Comparison of ENCODE assay signal across 11 cellular contexts in the genomic region with DNA sequence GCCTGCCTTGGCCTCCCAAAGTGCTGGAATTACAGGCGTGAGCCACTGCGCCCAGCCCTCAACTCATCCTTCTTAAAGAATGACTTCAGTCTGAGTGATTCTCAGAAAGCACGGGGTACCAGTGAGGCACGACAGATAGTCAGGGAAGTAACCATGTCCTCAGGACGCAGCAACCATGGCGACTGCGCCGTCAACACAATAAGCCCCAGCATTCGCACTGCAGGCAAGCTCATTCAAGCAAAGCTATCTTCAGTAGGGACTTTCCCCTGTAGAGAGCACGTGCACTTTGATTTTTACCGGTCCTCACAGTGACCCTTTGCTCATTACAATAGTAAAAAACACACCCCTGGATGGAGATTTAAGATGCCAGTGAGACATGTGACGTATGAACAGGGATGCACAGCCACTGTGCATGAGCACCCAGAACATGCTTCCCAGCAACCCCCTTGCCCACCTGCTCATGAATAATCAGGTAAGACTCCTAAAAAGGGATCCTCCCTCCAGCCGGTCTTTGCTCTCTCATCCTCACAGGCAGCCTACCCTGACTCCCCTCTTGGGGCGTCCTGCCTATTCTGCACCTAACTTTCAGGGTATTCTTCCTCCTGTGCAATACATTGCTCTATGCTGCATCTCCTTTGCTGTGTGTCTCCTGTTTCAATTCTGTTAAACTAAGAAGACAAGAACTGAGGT. TPM values are rescaled to one million over a fixed set of nuclear protein-coding genes. Genes with fewer than 3 reads are reported as not detected.
DNase-seq lines count a peak whose midpoint lies in the region; ATAC-seq and TF ChIP-seq lines count a peak whose summit lies in the region.
"Had no signal": no experiment of that assay in that cellular context is flagged by ENCODE, and none has a peak within 500 bp of the region (broad histone marks: within the 10 kb centered on the region; RNA-seq: fewer than 3 reads in every experiment).

No MANE protein-coding gene starts in this region.

- H3K9me3 ChIP-seq in effector memory CD4-positive, alpha-beta T cell (ENCODE audit: control insufficient read depth, low read length) = no peaks in the 10 kb centered on the region

- H3K4me1 ChIP-seq in effector memory CD4-positive, alpha-beta T cell (ENCODE audit: control insufficient read depth, insufficient read depth, low read length, poor library complexity, severe bottlenecking) = peaks cover 8% of the 10 kb centered on the region

- H3K4me1 Mint-ChIP-seq in endothelial cell (ENCODE audit: unreplicated experiment) = peaks cover 37% of the 10 kb centered on the region

- no peak overlapping the region for H3K4me3 ChIP-seq in effector memory CD4-positive, alpha-beta T cell (ENCODE audit: insufficient read depth, low read depth, low read length, poor library complexity, severe bottlenecking)

- no peaks in the 10 kb centered on the region for H3K27me3 ChIP-seq in effector memory CD4-positive, alpha-beta T cell (replicated peaks; ENCODE audit: control insufficient read depth, insufficient read depth, low read length, poor library complexity, severe bottlenecking)

- DNase-seq in GM10266 (ENCODE audit: extremely low spot score) (peak; percentile 72), GM20000 (ENCODE audit: low spot score) (peak; percentile 70), endothelial cell (ENCODE audit: low spot score) (no peak), substantia nigra (lab: John Stamatoyannopoulos, UW) (no peak), NCI-H2081 treated with DMSO at 0.1 percent for 48 hours (lab: John Stamatoyannopoulos, UW) (no peak), kidney glomerular epithelial cell (lab: John Stamatoyannopoulos, UW) (no peak)
- no peak for DNase-seq in effector memory CD4-positive, alpha-beta T cell

- no peaks in the 10 kb centered on the region for H3K36me3 ChIP-seq in effector memory CD4-positive, alpha-beta T cell (ENCODE audit: control insufficient read depth, insufficient read depth, low read length)

- no peak overlapping the region for H3K27ac ChIP-seq in effector memory CD4-positive, alpha-beta T cell (ENCODE audit: insufficient read depth, low read length, poor library complexity, severe bottlenecking)
- no peak overlapping the region for H3K27ac ChIP-seq in substantia nigra (ENCODE audit: low read depth, low read length, poor library complexity, severe bottlenecking)

- H3K27ac Mint-ChIP-seq in endothelial cell (ENCODE audit: unreplicated experiment) = peak overlapping the region; percentile 38
- H3K27ac Mint-ChIP-seq: activated T-helper 1 cell treated with anti-CD3 and anti-CD28 coated beads, Interleukin-12 subunit alpha, Interleukin-12 subunit beta, Interleukin-2, Interleukin-4 antibody, amounts not matched to agents 30 ng/mL and 10 ng/mL and 1 ng/mL, durations not matched to agents 14 hours and 24 hours and 36 hours had no signal

- peaks cover 27% of the 10 kb centered on the region for H3K36me3 Mint-ChIP-seq in endothelial cell (ENCODE audit: low read depth, unreplicated experiment)

- peaks cover 16% of the 10 kb centered on the region for H3K27me3 Mint-ChIP-seq in endothelial cell (ENCODE audit: unreplicated experiment)

- TF ChIP-seq CTCF in GM10266 (IDR thresholded peaks at IDR 0.05; ENCODE audit: control insufficient read depth, insufficient read depth, low read depth, missing control alignments) = no peak
- no peak for TF ChIP-seq CTCF in GM20000 (IDR thresholded peaks at IDR 0.05; ENCODE audit: extremely low read depth, missing control alignments)
- TF ChIP-seq CTCF in endothelial cell (IDR thresholded peaks at IDR 0.05; ENCODE audit: unreplicated experiment) = no peak

- no peaks in the 10 kb centered on the region for H3K9me3 Mint-ChIP-seq in endothelial cell (ENCODE audit: unreplicated experiment)
- H3K9me3 Mint-ChIP-seq: activated T-helper 1 cell treated with anti-CD3 and anti-CD28 coated beads, Interleukin-12 subunit alpha, Interleukin-12 subunit beta, Interleukin-2, Interleukin-4 antibody, amounts not matched to agents 30 ng/mL and 10 ng/mL and 1 ng/mL, durations not matched to agents 14 hours and 24 hours and 36 hours had no signal

- no peak overlapping the region for H3K4me3 Mint-ChIP-seq in endothelial cell (ENCODE audit: unreplicated experiment)
- H3K4me3 Mint-ChIP-seq: activated T-helper 1 cell treated with anti-CD3 and anti-CD28 coated beads, Interleukin-12 subunit alpha, Interleukin-12 subunit beta, Interleukin-2, Interleukin-4 antibody, amounts not matched to agents 30 ng/mL and 10 ng/mL and 1 ng/mL, durations not matched to agents 14 hours and 24 hours and 36 hours had no signal

- ATAC-seq in HG03159 (IDR thresholded peaks at IDR 0.05; ENCODE audit: unreplicated experiment) = peak; percentile 94
- ATAC-seq: SK-N-SH treated with all-trans-retinoic acid at 6 μM for 48 hours had no signal

RNA-seq across cellular contexts. Expression of a gene that starts 9.1 kb away (rescaled TPM):
- 57.0 TPM for total RNA-seq in endothelial cell (ENCODE audit: unreplicated experiment)
- total RNA-seq: activated T-helper 1 cell treated with anti-CD3 and anti-CD28 coated beads, Interleukin-12 subunit alpha, Interleukin-12 subunit beta, Interleukin-2, Interleukin-4 antibody, amounts not matched to agents 30 ng/mL and 10 ng/mL and 1 ng/mL, durations not matched to agents 14 hours and 24 hours and 36 hours; dermis microvascular lymphatic vessel endothelial cell had no signal

RNA-seq across cellular contexts. Expression of a gene that starts 39.2 kb away (rescaled TPM):
- not detected for total RNA-seq in endothelial cell (ENCODE audit: unreplicated experiment)
- total RNA-seq: activated T-helper 1 cell treated with anti-CD3 and anti-CD28 coated beads, Interleukin-12 subunit alpha, Interleukin-12 subunit beta, Interleukin-2, Interleukin-4 antibody, amounts not matched to agents 30 ng/mL and 10 ng/mL and 1 ng/mL, durations not matched to agents 14 hours and 24 hours and 36 hours; dermis microvascular lymphatic vessel endothelial cell had no signal

RNA-seq across cellular contexts. Expression of a gene that starts 59.2 kb away (rescaled TPM):
- 41.5 TPM for total RNA-seq in endothelial cell (ENCODE audit: unreplicated experiment)

Comparison
In these comparisons a context has a peak if more than half of its experiments do, and no peak if none do; other contexts are left out.
1. DNase-seq: peak in GM10266 (single experiment) and GM20000 (single experiment); none in endothelial cell (single experiment), effector memory CD4-positive, alpha-beta T cell (0 of 3), substantia nigra (0 of 49), NCI-H2081 treated with DMSO at 0.1 percent for 48 hours (single experiment) and kidney glomerular epithelial cell (single experiment).